ENCODE assay signal across 26 cellular contexts in the genomic region with DNA sequence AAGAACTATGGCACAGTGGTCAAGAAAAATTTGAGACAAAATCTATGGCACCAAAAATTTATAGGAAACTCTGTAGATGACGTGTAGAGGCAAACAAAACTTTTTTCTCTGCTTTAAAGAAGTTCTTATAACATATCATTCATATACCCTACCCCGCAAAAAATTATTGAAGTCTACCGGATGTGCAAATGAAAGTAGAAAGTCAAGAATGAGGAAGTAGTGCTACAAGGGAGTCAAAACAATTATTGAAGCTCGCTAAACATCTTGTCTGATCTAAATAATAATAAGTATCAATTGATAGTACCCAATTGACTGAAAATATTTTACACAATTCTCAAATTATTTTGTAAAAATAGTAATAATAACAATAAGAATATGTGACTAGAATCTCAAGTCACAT.
"Had no signal": no experiment of that assay in that cellular context is flagged by ENCODE, and none has a peak within 500 bp of the region (broad histone marks: within the 10 kb centered on the region; RNA-seq: fewer than 3 reads in every experiment).

No MANE protein-coding gene starts in this region.

- H3K4me1 Mint-ChIP-seq: activated CD4-positive, alpha-beta memory T cell treated with anti-CD3 and anti-CD28 coated beads, Interleukin-2, amount 10 ng/mL, durations not matched to agents 7 days and 5 days; activated naive CD4-positive, alpha-beta T cell treated with anti-CD3 and anti-CD28 coated beads, Interleukin-2, amount 10 ng/mL, durations not matched to agents 7 days and 5 days; activated naive CD8-positive, alpha-beta T cell treated with anti-CD3 and anti-CD28 coated beads for 36 hours; T-cell had no signal

- H3K27ac ChIP-seq: brain microvascular endothelial cell, cardiac muscle cell, RWPE1, VCaP had no signal

- H3K4me3 Mint-ChIP-seq: activated CD4-positive, alpha-beta memory T cell treated with anti-CD3 and anti-CD28 coated beads, Interleukin-2, amount 10 ng/mL, durations not matched to agents 7 days and 5 days; activated naive CD4-positive, alpha-beta T cell treated with anti-CD3 and anti-CD28 coated beads, Interleukin-2, amount 10 ng/mL, durations not matched to agents 7 days and 5 days; activated naive CD8-positive, alpha-beta T cell treated with anti-CD3 and anti-CD28 coated beads for 36 hours; activated T-cell treated with anti-CD3 and anti-CD28 coated beads, Interleukin-2, amount 50 U/mL, for 72 hours; T-cell had no signal

- H3K9me3 ChIP-seq: MG63 had no signal

- H3K4me3 ChIP-seq: cardiac muscle cell, MG63 had no signal

- H3K27me3 ChIP-seq: brain microvascular endothelial cell, cardiac muscle cell had no signal

- H3K27me3 Mint-ChIP-seq: activated CD4-positive, alpha-beta memory T cell treated with anti-CD3 and anti-CD28 coated beads, Interleukin-2, amount 10 ng/mL, durations not matched to agents 7 days and 5 days; activated naive CD4-positive, alpha-beta T cell treated with anti-CD3 and anti-CD28 coated beads, Interleukin-2, amount 10 ng/mL, durations not matched to agents 7 days and 5 days; activated naive CD8-positive, alpha-beta T cell treated with anti-CD3 and anti-CD28 coated beads for 36 hours; T-cell had no signal

- H3K36me3 Mint-ChIP-seq: activated naive CD4-positive, alpha-beta T cell treated with anti-CD3 and anti-CD28 coated beads, Interleukin-2, amount 10 ng/mL, durations not matched to agents 7 days and 5 days; activated naive CD8-positive, alpha-beta T cell treated with anti-CD3 and anti-CD28 coated beads for 36 hours; T-cell had no signal

- H3K36me3 ChIP-seq: brain microvascular endothelial cell, cardiac muscle cell, MG63 had no signal

- H3K27ac Mint-ChIP-seq: activated CD4-positive, alpha-beta memory T cell treated with anti-CD3 and anti-CD28 coated beads, Interleukin-2, amount 10 ng/mL, durations not matched to agents 7 days and 5 days; activated naive CD4-positive, alpha-beta T cell treated with anti-CD3 and anti-CD28 coated beads, Interleukin-2, amount 10 ng/mL, durations not matched to agents 7 days and 5 days; activated naive CD8-positive, alpha-beta T cell treated with anti-CD3 and anti-CD28 coated beads for 36 hours; activated T-cell treated with anti-CD3 and anti-CD28 coated beads, Interleukin-2, amount 50 U/mL, for 72 hours; activated T-helper 2 cell treated with anti-CD3 and anti-CD28 coated beads, Interferon-gamma antibody, Interleukin-2, Interleukin-4, amounts not matched to agents 10 μg/mL and 5 μg/mL and 100 μg/mL, durations not matched to agents 14 hours and 24 hours and 36 hours; T-cell had no signal

- DNase-seq: activated CD4-positive, alpha-beta memory T cell treated with anti-CD3 and anti-CD28 coated beads, Interleukin-2, amount 10 ng/mL, durations not matched to agents 7 days and 5 days; activated CD4-positive, alpha-beta T cell treated with anti-CD3 and anti-CD28 coated beads, Interleukin-2, amount 50 U/mL, for 1 hour; activated CD4-positive, CD25-positive, alpha-beta regulatory T cell; activated CD8-positive, alpha-beta memory T cell treated with anti-CD3 and anti-CD28 coated beads, Interleukin-2, amount 50 U/mL, for 4 hours; activated gamma-delta T cell treated with Interleukin-2 at 50 U/mL for 16 hours; activated naive CD4-positive, alpha-beta T cell treated with anti-CD3 and anti-CD28 coated beads, Interleukin-2, amount 10 ng/mL, durations not matched to agents 7 days and 5 days; activated naive CD8-positive, alpha-beta T cell treated with anti-CD3 and anti-CD28 coated beads for 36 hours; activated T-cell treated with anti-CD3 and anti-CD28 coated beads, Interleukin-2, amount 50 U/mL, for 72 hours; brain microvascular endothelial cell; MG63; NCI-H1092 treated with DMSO at 0.1 percent for 48 hours; NCI-H1417 treated with DMSO at 0.1 percent for 48 hours; NCI-H1694; NCI-H2029; NCI-H345; NCI-H510A; NCI-H526 treated with DMSO at 0.1 percent for 48 hours; NCI-H82; Right ventricle myocardium superior; T-cell; T-helper 2 cell; T1000 had no signal
